ENCODE assay signal across 23 cellular contexts in genomic region chr1:212007178-212007577, GRCh38.
"Had no signal": no experiment of that assay in that cellular context is flagged by ENCODE, and none has a peak within 500 bp of the region (broad histone marks: within the 10 kb centered on the region; RNA-seq: fewer than 3 reads in every experiment).

No MANE protein-coding gene starts in this region.

- H3K27me3 ChIP-seq: colonic mucosa, esophagus squamous epithelium, gastrocnemius medialis, heart right ventricle, left lung had no signal

- H3K4me1 ChIP-seq: colonic mucosa, esophagus squamous epithelium, gastrocnemius medialis, heart right ventricle, left lung, lower lobe of right lung had no signal

- H3K4me3 ChIP-seq: colonic mucosa, esophagus squamous epithelium, gastrocnemius medialis, heart right ventricle, left lung, lower lobe of right lung, mucosa of descending colon had no signal

- ATAC-seq: effector memory CD8-positive, alpha-beta T cell; esophagus mucosa; gastrocnemius medialis; heart right ventricle; left cardiac atrium; left lung; left ventricle myocardium superior; lower lobe of right lung; mucosa of descending colon had no signal

- H3K36me3 ChIP-seq: colonic mucosa had no signal

- FAIRE-seq: endometrium, islet of Langerhans had no signal

- DNase-seq: colonic mucosa; cortex of kidney; effector CD8-positive, alpha-beta T cell; effector memory CD8-positive, alpha-beta T cell; endodermal cell; erythroblast; esophagus squamous epithelium; foreskin fibroblast; gastrocnemius medialis; glutamatergic neuron; head of caudate nucleus; heart right ventricle; hippocampal formation; left cardiac atrium; left lung; left ventricle myocardium superior; lower lobe of right lung; mesenchymal stem cell; mucosa of descending colon had no signal

- H3K27ac ChIP-seq: colonic mucosa, epithelial cell of prostate, esophagus squamous epithelium, gastrocnemius medialis, heart right ventricle, left lung, lower lobe of right lung had no signal

- H3K9me3 ChIP-seq: colonic mucosa, esophagus squamous epithelium, gastrocnemius medialis, heart right ventricle, left lung, lower lobe of right lung, mucosa of descending colon had no signal
